7 cellular contexts compared by ENCODE assay signal in genomic region chr22:20834725-20835124, GRCh38.
"Had no signal": no experiment of that assay in that cellular context is flagged by ENCODE, and none has a peak within 500 bp of the region (broad histone marks: within the 10 kb centered on the region; RNA-seq: fewer than 3 reads in every experiment).

No MANE protein-coding gene starts in this region.

- FAIRE-seq: H1, H54, HTR-8/SVneo had no signal

- H2AFZ ChIP-seq: GM23338 had no signal

- ATAC-seq: GM23338 had no signal

- H3K4me3 Mint-ChIP-seq: GM23338, H9 had no signal

- H3K27ac Mint-ChIP-seq: GM23338, H9 had no signal

- DNase-seq: H9, HCEC 1CT, IMR-90 had no signal

- H3K9me3 Mint-ChIP-seq: GM23338, H9 had no signal

- H3K4me1 Mint-ChIP-seq: GM23338, H9 had no signal

- H3K4me3 ChIP-seq: GM23338 had no signal

- H3K4me2 ChIP-seq: GM23338 had no signal
